Comparison of ENCODE assay signal across 18 cellular contexts in genomic region chr1:16920951-16921350, GRCh38. TPM values are rescaled to one million over a fixed set of nuclear protein-coding genes. Genes with fewer than 3 reads are reported as not detected.
DNase-seq lines count a peak whose midpoint lies in the region; ATAC-seq and TF ChIP-seq lines count a peak whose summit lies in the region.
"Had no signal": no experiment of that assay in that cellular context is flagged by ENCODE, and none has a peak within 500 bp of the region (broad histone marks: within the 10 kb centered on the region; RNA-seq: fewer than 3 reads in every experiment).

No MANE protein-coding gene starts in this region.

- H3K4me1 Mint-ChIP-seq in activated naive CD8-positive, alpha-beta T cell treated with anti-CD3 and anti-CD28 coated beads for 36 hours, result peaks cover 26% of the 10 kb centered on the region

- H3K27ac ChIP-seq in BLaER1 treated with 17β-estradiol and CSF1 and Interleukin-3, amounts not matched to agents 10 nM and 100 nM, result no peak overlapping the region
- H3K27ac ChIP-seq in HUES48 (ENCODE audit: low read depth, low read length) (no peak overlapping the region), lower lobe of right lung (no peak overlapping the region), adrenal gland (no peak overlapping the region)
- H3K27ac ChIP-seq: breast epithelium, esophagus muscularis mucosa had no signal

- TF ChIP-seq CTCF in lower lobe of right lung (IDR thresholded peaks at IDR 0.05) (no peak), adrenal gland (IDR thresholded peaks at IDR 0.05) (no peak), BE2C (IDR thresholded peaks at IDR 0.05; ENCODE audit: low read depth, low read length) (no peak)

- no peak overlapping the region for H3K27ac Mint-ChIP-seq in activated naive CD8-positive, alpha-beta T cell treated with anti-CD3 and anti-CD28 coated beads for 36 hours
- H3K27ac Mint-ChIP-seq: activated CD4-positive, alpha-beta memory T cell treated with anti-CD3 and anti-CD28 coated beads for 36 hours; activated naive CD4-positive, alpha-beta T cell treated with anti-CD3 and anti-CD28 coated beads, Interleukin-2, amount 50 U/mL, for 24 hours had no signal

- H3K4me2 ChIP-seq in BLaER1 treated with 17β-estradiol and CSF1 and Interleukin-3, amounts not matched to agents 10 nM and 100 nM, result peak overlapping the region; percentile 77 to 93 (median 86); a peak in 20 of 22 replicates

- peaks cover 25 to 34% (median 29%) of the 10 kb centered on the region in 10 experiments for H3K4me1 ChIP-seq in BLaER1 treated with 17β-estradiol and CSF1 and Interleukin-3, amounts not matched to agents 10 nM and 100 nM
- H3K4me1 ChIP-seq in HUES48 (ENCODE audit: control insufficient read depth, insufficient read depth, low read length) (peaks cover 8% of the 10 kb centered on the region), lower lobe of right lung (peaks cover 6% of the 10 kb centered on the region), adrenal gland (replicated peaks in 1 of 2) (no peaks in the 10 kb centered on the region), BE2C (no peaks in the 10 kb centered on the region; the same call in 1 of the 2 replicates)
- H3K4me1 ChIP-seq: Caco-2 had no signal

- no peak for TF ChIP-seq POLR2A in adrenal gland (IDR thresholded peaks at IDR 0.05)

- no peak for ATAC-seq in lower lobe of right lung
- no peak for ATAC-seq in GM21825 (IDR thresholded peaks at IDR 0.05; ENCODE audit: unreplicated experiment)
- no peak for ATAC-seq in GM21381 (IDR thresholded peaks at IDR 0.05; ENCODE audit: unreplicated experiment)

- H3K36me3 ChIP-seq in BLaER1 treated with 17β-estradiol and CSF1 and Interleukin-3, amounts not matched to agents 10 nM and 100 nM, result no peaks in the 10 kb centered on the region
- H3K36me3 ChIP-seq in HUES48 (ENCODE audit: control insufficient read depth, insufficient read depth, low read length) (peaks cover 11% of the 10 kb centered on the region), lower lobe of right lung (no peaks in the 10 kb centered on the region), adrenal gland (replicated peaks in 1 of 2) (no peaks in the 10 kb centered on the region), BE2C (no peaks in the 10 kb centered on the region)
- H3K36me3 ChIP-seq: breast epithelium had no signal

- peak overlapping the region; percentile 90 for H3K4me3 Mint-ChIP-seq in activated naive CD8-positive, alpha-beta T cell treated with anti-CD3 and anti-CD28 coated beads for 36 hours

- no peaks in the 10 kb centered on the region for H3K36me3 Mint-ChIP-seq in activated naive CD8-positive, alpha-beta T cell treated with anti-CD3 and anti-CD28 coated beads for 36 hours
- H3K36me3 Mint-ChIP-seq: activated CD4-positive, alpha-beta memory T cell treated with anti-CD3 and anti-CD28 coated beads for 36 hours; activated naive CD4-positive, alpha-beta T cell treated with anti-CD3 and anti-CD28 coated beads, Interleukin-2, amount 50 U/mL, for 24 hours had no signal

- no peaks in the 10 kb centered on the region for H3K27me3 Mint-ChIP-seq in activated naive CD8-positive, alpha-beta T cell treated with anti-CD3 and anti-CD28 coated beads for 36 hours
- H3K27me3 Mint-ChIP-seq: activated CD4-positive, alpha-beta memory T cell treated with anti-CD3 and anti-CD28 coated beads for 36 hours; activated naive CD4-positive, alpha-beta T cell treated with anti-CD3 and anti-CD28 coated beads, Interleukin-2, amount 50 U/mL, for 24 hours had no signal

- no peak for DNase-seq in activated naive CD8-positive, alpha-beta T cell treated with anti-CD3 and anti-CD28 coated beads for 36 hours
- DNase-seq in lower lobe of right lung (peak; percentile 14), adrenal gland (no peak), BE2C (no peak)
- DNase-seq: MM.1S, NCI-H748 treated with DMSO at 0.1 percent for 48 hours, SW 1271 had no signal

- no peaks in the 10 kb centered on the region for H3K9me3 ChIP-seq in BLaER1 treated with 17β-estradiol and CSF1 and Interleukin-3, amounts not matched to agents 10 nM and 100 nM (replicated peaks in 1 of 11)
- H3K9me3 ChIP-seq in HUES48 (ENCODE audit: control insufficient read depth, insufficient read depth, low read length), result no peaks in the 10 kb centered on the region
- no peaks in the 10 kb centered on the region for H3K9me3 ChIP-seq in lower lobe of right lung
- no peaks in the 10 kb centered on the region for H3K9me3 ChIP-seq in adrenal gland (replicated peaks in 1 of 3)
- H3K9me3 ChIP-seq in BE2C, result no peaks in the 10 kb centered on the region
- H3K9me3 ChIP-seq: breast epithelium, Caco-2, esophagus muscularis mucosa had no signal

- H3K9me3 Mint-ChIP-seq in activated naive CD8-positive, alpha-beta T cell treated with anti-CD3 and anti-CD28 coated beads for 36 hours, result no peaks in the 10 kb centered on the region
- H3K9me3 Mint-ChIP-seq: activated CD4-positive, alpha-beta memory T cell treated with anti-CD3 and anti-CD28 coated beads for 36 hours; activated naive CD4-positive, alpha-beta T cell treated with anti-CD3 and anti-CD28 coated beads, Interleukin-2, amount 50 U/mL, for 24 hours had no signal

- intact Hi-C loops in lower lobe of right lung (cut with DNase I), result no loop called here
- intact Hi-C loops in adrenal gland (cut with DNase I), result loop anchor here in 1 of 2 donors (10.0 kb wide), 1 partner anchor 506 kb away; no protein-coding TSS in a partner anchor

- WGBS in adrenal gland, 4 donors, result 81 to 90% (median 87%) methylated on average over 10 of the region's 10 CpGs

- no peak overlapping the region for H3K4me3 ChIP-seq in BLaER1 treated with 17β-estradiol and CSF1 and Interleukin-3, amounts not matched to agents 10 nM and 100 nM
- 0 out of 2 replicates have a peak overlapping the region, but pooled peaks have one; percentile 1 for H3K4me3 ChIP-seq in HUES48 (ENCODE audit: low read depth, low read length)
- no peak overlapping the region for H3K4me3 ChIP-seq in lower lobe of right lung
- no peak overlapping the region for H3K4me3 ChIP-seq in adrenal gland
- no peak overlapping the region for H3K4me3 ChIP-seq in BE2C (ENCODE audit: low read depth, low read length)
- H3K4me3 ChIP-seq: esophagus muscularis mucosa had no signal

- H3K27me3 ChIP-seq in BLaER1 treated with 17β-estradiol and CSF1 and Interleukin-3, amounts not matched to agents 10 nM and 100 nM, result no peaks in the 10 kb centered on the region
- H3K27me3 ChIP-seq in HUES48 (ENCODE audit: control insufficient read depth, insufficient read depth, low read length) (no peaks in the 10 kb centered on the region), lower lobe of right lung (ENCODE audit: low read depth) (no peaks in the 10 kb centered on the region), adrenal gland (no peaks in the 10 kb centered on the region), BE2C (no peaks in the 10 kb centered on the region)
- H3K27me3 ChIP-seq: breast epithelium had no signal

- peaks cover 0 to 30% (median 5%) of the 10 kb centered on the region in 11 experiments; a peak in 9 of 22 replicates for H4K20me1 ChIP-seq in BLaER1 treated with 17β-estradiol and CSF1 and Interleukin-3, amounts not matched to agents 10 nM and 100 nM

- H3K9ac ChIP-seq in BLaER1 treated with 17β-estradiol and CSF1 and Interleukin-3, amounts not matched to agents 10 nM and 100 nM, result no peak overlapping the region; a peak in 2 of 22 replicates
- H3K9ac ChIP-seq in HUES48 (ENCODE audit: low read depth, low read length), result no peak overlapping the region

RNA-seq across cellular contexts. Expression of gene CROCC, which starts 0.8 kb away (rescaled TPM):
- total RNA-seq in activated naive CD8-positive, alpha-beta T cell treated with anti-CD3 and anti-CD28 coated beads for 36 hours, result 10 to 100 TPM; 24.7 to 26.3 TPM
- total RNA-seq in lower lobe of right lung (21.0 TPM), adrenal gland (10 to 100 TPM in 7 of 8 donors, 1 to 10 TPM in 1; 5.6 to 34.0 (median 19.2) TPM)
- 100 to 1,000 TPM in 1 of 3 donors, 10 to 100 TPM in 1, 1 to 10 TPM in 1; 2.3 to 151 (median 58.7) TPM for polyA plus RNA-seq in adrenal gland
- polyA plus RNA-seq in BE2C (2012; ENCODE audit: insufficient read depth, insufficient read length, low read depth), result 20.4 TPM

RNA-seq across cellular contexts. Expression of gene RNU1-2, which starts 25.2 kb away (rescaled TPM):
- 100 to 1,000 TPM; 874 to 961 TPM for total RNA-seq in activated naive CD8-positive, alpha-beta T cell treated with anti-CD3 and anti-CD28 coated beads for 36 hours
- 6,803 TPM for total RNA-seq in lower lobe of right lung
- 1,000 to 10,000 TPM in 3 of 8 donors, 100 to 1,000 TPM in 1, under 1 TPM in 3, not detected in 1; under 0.01 to 2,119 (median 890) TPM for total RNA-seq in adrenal gland
- polyA plus RNA-seq in adrenal gland, result not detected
- polyA plus RNA-seq in BE2C (2012; ENCODE audit: insufficient read depth, insufficient read length, low read depth), result 5.0 TPM
- polyA plus RNA-seq: AG04450, urinary bladder had no signal

RNA-seq across cellular contexts. Expression of gene MFAP2, which starts 59.5 kb away (rescaled TPM):
- not detected for total RNA-seq in activated naive CD8-positive, alpha-beta T cell treated with anti-CD3 and anti-CD28 coated beads for 36 hours
- total RNA-seq in lower lobe of right lung, result 11.9 TPM
- 1 to 10 TPM in 7 of 8 donors, under 1 TPM in 1; 0.79 to 9.9 (median 4.0) TPM for total RNA-seq in adrenal gland
- 10 to 100 TPM in 2 of 3 donors, 1 to 10 TPM in 1; 2.1 to 17.7 (median 12.3) TPM for polyA plus RNA-seq in adrenal gland
- polyA plus RNA-seq in BE2C (2012; ENCODE audit: insufficient read depth, insufficient read length, low read depth), result 21.0 TPM
- total RNA-seq: activated CD4-positive, alpha-beta memory T cell treated with anti-CD3 and anti-CD28 coated beads for 36 hours had no signal
